In genomic region chr19:34838753-34839431, GRCh38 we compare ENCODE assay signal across 9 cellular contexts.
DNase-seq lines count a peak whose midpoint lies in the region; ATAC-seq and TF ChIP-seq lines count a peak whose summit lies in the region.
"Had no signal": no experiment of that assay in that cellular context is flagged by ENCODE, and none has a peak within 500 bp of the region (broad histone marks: within the 10 kb centered on the region; RNA-seq: fewer than 3 reads in every experiment).

No MANE protein-coding gene starts in this region.

- POLR2A ChIA-PET in PC-9 (lab: Charles Lee; ENCODE audit: unreplicated experiment): no interaction called here

- H3K36me3 Mint-ChIP-seq in stimulated activated naive B cell treated with anti-CD40 and anti-IgM and Interleukin-4, amounts not matched to agents 10 μg/mL and 1 μg/mL and 100 μg/mL, for 72 hours: peaks cover 0 to 5% of the 10 kb centered on the region in 2 donors

- H3K4me3 ChIP-seq in PC-9: no peak overlapping the region
- H3K4me3 ChIP-seq: BLaER1 had no signal

- CTCF ChIA-PET in PC-9 (lab: Charles Lee): interaction anchor here (0.6 kb wide), 1 partner anchor 646 kb away, joined by 4 read pairs; no protein-coding TSS in a partner anchor

- peaks cover 81% of the 10 kb centered on the region for H3K27me3 ChIP-seq in PC-9 (ENCODE audit: insufficient read depth, low read depth)
- H3K27me3 ChIP-seq: BLaER1 had no signal

- peak overlapping the region; percentile 48 to 79 for H3K4me3 Mint-ChIP-seq in stimulated activated naive B cell treated with anti-CD40 and anti-IgM and Interleukin-4, amounts not matched to agents 10 μg/mL and 1 μg/mL and 100 μg/mL, for 72 hours

- no peaks in the 10 kb centered on the region for H3K9me2 ChIP-seq in PC-9 (ENCODE audit: insufficient read depth)

- H3K27me3 Mint-ChIP-seq in stimulated activated naive B cell treated with anti-CD40 and anti-IgM and Interleukin-4, amounts not matched to agents 10 μg/mL and 1 μg/mL and 100 μg/mL, for 72 hours: peaks cover 29 to 47% of the 10 kb centered on the region in 2 donors

- H3K4me2 ChIP-seq in PC-9: no peak overlapping the region
- H3K4me2 ChIP-seq: BLaER1 had no signal

- no peak for TF ChIP-seq CTCF in PC-9 (conservative IDR thresholded peaks at IDR 0.05)

- no peaks in the 10 kb centered on the region for H3K4me1 ChIP-seq in PC-9 (replicated peaks; ENCODE audit: insufficient read depth)

- DNase-seq in NCI-H82 (lab: John Stamatoyannopoulos, UW) (peak; percentile 63), NCI-H82 treated with DMSO at 0.1 percent for 48 hours (lab: John Stamatoyannopoulos, UW; ENCODE audit: unreplicated experiment) (no peak), amniotic epithelial cell (ENCODE audit: low read depth) (peak; percentile 1), kidney tubule cell (ENCODE audit: low spot score) (peak; percentile 8), PC-9 (no peak), amygdala (lab: John Stamatoyannopoulos, UW) (no peak)
- DNase-seq in stimulated activated naive B cell treated with anti-CD40 and anti-IgM and Interleukin-4, amounts not matched to agents 10 μg/mL and 1 μg/mL and 100 μg/mL, for 72 hours: no peak

- no peaks in the 10 kb centered on the region for H3K9me3 Mint-ChIP-seq in stimulated activated naive B cell treated with anti-CD40 and anti-IgM and Interleukin-4, amounts not matched to agents 10 μg/mL and 1 μg/mL and 100 μg/mL, for 72 hours

- H3K4me1 Mint-ChIP-seq in stimulated activated naive B cell treated with anti-CD40 and anti-IgM and Interleukin-4, amounts not matched to agents 10 μg/mL and 1 μg/mL and 100 μg/mL, for 72 hours: peaks cover 9 to 11% of the 10 kb centered on the region in 2 donors

- no peaks in the 10 kb centered on the region for H3K36me3 ChIP-seq in PC-9 (ENCODE audit: low read depth)
- H3K36me3 ChIP-seq: BLaER1 had no signal

- no peaks in the 10 kb centered on the region for H4K20me1 ChIP-seq in PC-9 (ENCODE audit: insufficient read depth)
- H4K20me1 ChIP-seq: BLaER1 had no signal

- intact Hi-C loops in PC-9 (cut with micrococcal nuclease; ENCODE audit: unreplicated experiment): no loop called here

- ATAC-seq in stimulated activated naive B cell treated with anti-CD40 and anti-IgM and Interleukin-4, amounts not matched to agents 10 μg/mL and 1 μg/mL and 100 μg/mL, for 72 hours (replicated peaks): peak; percentile 31 to 74
- ATAC-seq in HG02763 (IDR thresholded peaks at IDR 0.05; ENCODE audit: unreplicated experiment): no peak

- no peak overlapping the region for H3K27ac ChIP-seq in PC-9
- H3K27ac ChIP-seq: BLaER1 had no signal

- no peak overlapping the region for H3K27ac Mint-ChIP-seq in stimulated activated naive B cell treated with anti-CD40 and anti-IgM and Interleukin-4, amounts not matched to agents 10 μg/mL and 1 μg/mL and 100 μg/mL, for 72 hours

- no peaks in the 10 kb centered on the region for H3K79me2 ChIP-seq in PC-9 (ENCODE audit: low read depth)

- no peak overlapping the region for H2AFZ ChIP-seq in PC-9

- H3K9me3 ChIP-seq in PC-9 (ENCODE audit: insufficient read depth, low read depth): no peaks in the 10 kb centered on the region
- H3K9me3 ChIP-seq: BLaER1 had no signal

- no peaks in the 10 kb centered on the region for H3F3A ChIP-seq in PC-9 (ENCODE audit: insufficient read depth, low read depth)

- no TSS peak for BruUV-seq in PC-9 (replicated peaks; lab: Mats Ljungman, UMichigan)

Comparison
In these comparisons a context has a peak if more than half of its experiments do, and no peak if none do; other contexts are left out.
1. DNase-seq: peak in NCI-H82 (single experiment), amniotic epithelial cell (single experiment) and kidney tubule cell (single experiment); none in NCI-H82 treated with DMSO at 0.1 percent for 48 hours (single experiment), stimulated activated naive B cell treated with anti-CD40 and anti-IgM and Interleukin-4, amounts not matched to agents 10 μg/mL and 1 μg/mL and 100 μg/mL, for 72 hours (single experiment), PC-9 (0 of 2) and amygdala (0 of 56).